ENCODE assay signal across 8 cellular contexts in genomic region chr19:55674459-55674840, GRCh38. TPM values are rescaled to one million over a fixed set of nuclear protein-coding genes. Genes with fewer than 3 reads are reported as not detected.
DNase-seq lines count a peak whose midpoint lies in the region; ATAC-seq, FAIRE-seq and TF ChIP-seq lines count a peak whose summit lies in the region.

No MANE protein-coding gene starts in this region.

- peak overlapping the region; percentile 70 for H3K27ac Mint-ChIP-seq in osteocyte (ENCODE audit: unreplicated experiment)

- no peaks in the 10 kb centered on the region for H3K27me3 ChIP-seq in DOHH2 (ENCODE audit: control insufficient read depth, low read length)
- no peaks in the 10 kb centered on the region for H3K27me3 ChIP-seq in Peyer's patch
- no peaks in the 10 kb centered on the region for H3K27me3 ChIP-seq in endothelial cell of umbilical vein (ENCODE audit: control insufficient read depth in 2 of 2, insufficient read depth in 2 of 2, low read length in 2 of 2)

- H3K4me1 ChIP-seq in DOHH2 (ENCODE audit: control insufficient read depth, low read length) (peaks cover 66% of the 10 kb centered on the region), Peyer's patch (peaks cover 4 to 54% (median 22%) of the 10 kb centered on the region in 4 donors), endothelial cell of umbilical vein (ENCODE audit: control insufficient read depth, extremely low read depth, insufficient read depth, low read length) (peaks cover 38% of the 10 kb centered on the region)

- no peaks in the 10 kb centered on the region for H3K9me1 ChIP-seq in endothelial cell of umbilical vein (replicated peaks; ENCODE audit: control insufficient read depth, extremely low read depth, insufficient read depth, low read length)

- TF ChIP-seq POLR2A in Peyer's patch (IDR thresholded peaks at IDR 0.05): no peak
- no peak for TF ChIP-seq POLR2A in endothelial cell of umbilical vein (IDR thresholded peaks at IDR 0.05; ENCODE audit: low read depth, low read length)

- ATAC-seq in HG03025 (IDR thresholded peaks at IDR 0.05; ENCODE audit: low FRiP score, unreplicated experiment): no peak

- no peak for DNase-seq in Peyer's patch
- DNase-seq in endothelial cell of umbilical vein (ENCODE audit: low read depth, low spot score): no peak
- no peak for DNase-seq in osteocyte (ENCODE audit: extremely low spot score, unreplicated experiment)
- no peak for DNase-seq in H4 (ENCODE audit: low spot score)
- no peak for DNase-seq in mucosa of gallbladder (ENCODE audit: low spot score)
- no peak for DNase-seq in NCI-H128 (lab: John Stamatoyannopoulos, UW; ENCODE audit: unreplicated experiment)

- H3K4me2 ChIP-seq in DOHH2 (ENCODE audit: low read length) (peak overlapping the region; percentile 92), endothelial cell of umbilical vein (ENCODE audit: insufficient read depth, low read length) (peak overlapping the region; percentile 10)

- H3K9ac ChIP-seq in endothelial cell of umbilical vein (replicated peaks; ENCODE audit: extremely low read depth, insufficient read depth, low read length): no peak overlapping the region

- no TSS peak for BruUV-seq in endothelial cell of umbilical vein (replicated peaks; lab: Mats Ljungman, UMichigan)

- CTCF ChIA-PET in endothelial cell of umbilical vein (lab: Charles Lee): no interaction called here

- H3K79me2 ChIP-seq in DOHH2 (ENCODE audit: control insufficient read depth, low read length) (peaks cover 93% of the 10 kb centered on the region), endothelial cell of umbilical vein (ENCODE audit: control insufficient read depth, insufficient read depth, low read length) (peaks cover 79% of the 10 kb centered on the region)

- dilution Hi-C loops in endothelial cell of umbilical vein (cut with MboI; ENCODE audit: extremely low pct_ligation_motif_present, low sequenced_read_pairs): no loop called here

- FAIRE-seq in endothelial cell of umbilical vein (lab: Jason Lieb, UNC): no peak

- H3K9me2 ChIP-seq in DOHH2 (replicated peaks; ENCODE audit: control insufficient read depth, low read length): no peaks in the 10 kb centered on the region

- H3K4me3 Mint-ChIP-seq in osteocyte (ENCODE audit: unreplicated experiment): peak overlapping the region; percentile 97

- intact Hi-C loops in endothelial cell of umbilical vein (cut with micrococcal nuclease): no loop called here

- TF ChIP-seq CTCF in DOHH2 (IDR thresholded peaks at IDR 0.05; ENCODE audit: low read depth, low read length, poor library complexity, severe bottlenecking) (no peak), Peyer's patch (IDR thresholded peaks at IDR 0.05) (no peak), endothelial cell of umbilical vein (IDR thresholded peaks at IDR 0.05; ENCODE audit: extremely low read depth in 1 of 2, insufficient read depth in 1 of 2, low read depth in 1 of 2, low read length in 2 of 2) (no peak), osteocyte (IDR thresholded peaks at IDR 0.05) (no peak)

- H3F3A ChIP-seq in DOHH2 (ENCODE audit: control insufficient read depth, insufficient read depth): peaks cover 46% of the 10 kb centered on the region

- peaks cover 14% of the 10 kb centered on the region for H3K36me3 Mint-ChIP-seq in osteocyte (ENCODE audit: unreplicated experiment)

- H3K36me3 ChIP-seq in DOHH2 (ENCODE audit: control insufficient read depth, low read length): peaks cover 84% of the 10 kb centered on the region
- peaks cover 0 to 52% (median 0%) of the 10 kb centered on the region in 3 donors for H3K36me3 ChIP-seq in Peyer's patch
- H3K36me3 ChIP-seq in endothelial cell of umbilical vein (ENCODE audit: control insufficient read depth in 2 of 2, extremely low read depth in 1 of 2, insufficient read depth in 2 of 2, low read length in 2 of 2): peaks cover 20 to 25% of the 10 kb centered on the region in 2 experiments

- H4K20me1 ChIP-seq in DOHH2 (ENCODE audit: control insufficient read depth, insufficient read depth, low read depth, low read length) (peaks cover 16% of the 10 kb centered on the region), endothelial cell of umbilical vein (replicated peaks; ENCODE audit: control insufficient read depth, extremely low read depth, insufficient read depth, low read length) (peaks cover 5% of the 10 kb centered on the region)

- no peaks in the 10 kb centered on the region for H3K27me3 Mint-ChIP-seq in osteocyte (ENCODE audit: unreplicated experiment)

- H3K27ac ChIP-seq in DOHH2 (ENCODE audit: low read depth, low read length): peak overlapping the region; percentile 47
- H3K27ac ChIP-seq in Peyer's patch: peak overlapping the region; percentile 93 to 97 (median 94)
- peak overlapping the region; percentile 52 for H3K27ac ChIP-seq in endothelial cell of umbilical vein (ENCODE audit: insufficient read depth, low read depth, low read length)

- H3K4me3 ChIP-seq in DOHH2 (ENCODE audit: low read length) (peak overlapping the region; percentile 90), Peyer's patch (peak overlapping the region; percentile 74 to 94 (median 86)), endothelial cell of umbilical vein (replicated peaks in 1 of 3; ENCODE audit: insufficient read depth in 1 of 3, low read depth in 1 of 3, low read length in 3 of 3) (peak overlapping the region in 1 of 3 experiments; percentile 65)

- peaks cover 44% of the 10 kb centered on the region for H3K4me1 Mint-ChIP-seq in osteocyte (ENCODE audit: unreplicated experiment)

- H3K9me3 Mint-ChIP-seq in osteocyte (ENCODE audit: unreplicated experiment): no peaks in the 10 kb centered on the region

- no peaks in the 10 kb centered on the region for H3K9me3 ChIP-seq in DOHH2 (ENCODE audit: control insufficient read depth, insufficient read depth, low read length)
- no peaks in the 10 kb centered on the region for H3K9me3 ChIP-seq in Peyer's patch
- H3K9me3 ChIP-seq in endothelial cell of umbilical vein (replicated peaks; ENCODE audit: control insufficient read depth, insufficient read depth, low read length): no peaks in the 10 kb centered on the region

- POLR2A ChIA-PET in endothelial cell of umbilical vein (lab: Charles Lee): no interaction called here

- H2AFZ ChIP-seq in endothelial cell of umbilical vein (ENCODE audit: low read depth, low read length): no peak overlapping the region

RNA-seq across cellular contexts. Expression of gene EPN1, which starts 0.6 kb away (rescaled TPM):
- total RNA-seq in Peyer's patch (100 to 1,000 TPM; 120 to 241 (median 163) TPM), endothelial cell of umbilical vein (133 and 138 TPM in 2 replicates), osteocyte (142 and 148 TPM in 2 replicates), mucosa of gallbladder (172 TPM)
- 76.9 and 87.2 TPM in 2 replicates for polyA plus RNA-seq in endothelial cell of umbilical vein
- 52.2 and 91.9 TPM in 2 replicates for polyA plus RNA-seq in endothelial cell of umbilical vein (2011; cell fraction: cytosol; rRNA removed)
- 37.8 and 43.7 TPM in 2 replicates for polyA plus RNA-seq in endothelial cell of umbilical vein (2011; cell fraction: nucleus; rRNA removed)
- polyA plus RNA-seq in endothelial cell of umbilical vein (2012): 70.3 and 107 TPM in 2 replicates
- polyA minus RNA-seq in endothelial cell of umbilical vein: 47.2 and 66.9 TPM in 2 replicates
- polyA minus RNA-seq in endothelial cell of umbilical vein (2011; cell fraction: cytosol; rRNA and poly(A)+ RNA removed): 90.8 TPM
- polyA minus RNA-seq in endothelial cell of umbilical vein (2011; cell fraction: nucleus; rRNA and poly(A)+ RNA removed): 11.7 and 23.9 TPM in 2 replicates
- total RNA-seq in H4 (2014; rRNA removed; shearing (Covaris generic)): 43.6 and 59.6 TPM in 2 replicates

RNA-seq across cellular contexts. Expression of gene U2AF2, which starts 19.6 kb away (rescaled TPM):
- 100 to 1,000 TPM; 132 to 292 (median 159) TPM for total RNA-seq in Peyer's patch
- total RNA-seq in endothelial cell of umbilical vein: 246 and 259 TPM in 2 replicates
- polyA plus RNA-seq in endothelial cell of umbilical vein: 173 and 183 TPM in 2 replicates
- polyA plus RNA-seq in endothelial cell of umbilical vein (2011; cell fraction: cytosol; rRNA removed): 207 and 211 TPM in 2 replicates
- polyA plus RNA-seq in endothelial cell of umbilical vein (2011; cell fraction: nucleus; rRNA removed): 352 and 403 TPM in 2 replicates
- 162 and 163 TPM in 2 replicates for polyA plus RNA-seq in endothelial cell of umbilical vein (2012)
- polyA minus RNA-seq in endothelial cell of umbilical vein: 106 and 117 TPM in 2 replicates
- polyA minus RNA-seq in endothelial cell of umbilical vein (2011; cell fraction: cytosol; rRNA and poly(A)+ RNA removed): 100.0 TPM
- 83.5 and 131 TPM in 2 replicates for polyA minus RNA-seq in endothelial cell of umbilical vein (2011; cell fraction: nucleus; rRNA and poly(A)+ RNA removed)
- total RNA-seq in osteocyte: 174 and 189 TPM in 2 replicates
- total RNA-seq in H4 (2014; rRNA removed; shearing (Covaris generic)): 95.5 and 121 TPM in 2 replicates
- total RNA-seq in mucosa of gallbladder: 202 TPM

RNA-seq across cellular contexts. Expression of gene CCDC106, which starts 26.4 kb away (rescaled TPM):
- total RNA-seq in Peyer's patch: 10 to 100 TPM in 3 of 4 donors, 1 to 10 TPM in 1; 8.1 to 17.4 (median 14.0) TPM
- 11.8 and 13.2 TPM in 2 replicates for total RNA-seq in endothelial cell of umbilical vein
- 12.0 and 17.8 TPM in 2 replicates for polyA plus RNA-seq in endothelial cell of umbilical vein
- 6.7 and 12.5 TPM in 2 replicates for polyA plus RNA-seq in endothelial cell of umbilical vein (2011; cell fraction: cytosol; rRNA removed)
- polyA plus RNA-seq in endothelial cell of umbilical vein (2011; cell fraction: nucleus; rRNA removed): 11.5 and 13.9 TPM in 2 replicates
- 7.3 and 12.6 TPM in 2 replicates for polyA plus RNA-seq in endothelial cell of umbilical vein (2012)
- polyA minus RNA-seq in endothelial cell of umbilical vein: 2.5 and 2.6 TPM in 2 replicates
- 3.7 TPM for polyA minus RNA-seq in endothelial cell of umbilical vein (2011; cell fraction: cytosol; rRNA and poly(A)+ RNA removed)
- 1.5 and 2.7 TPM in 2 replicates for polyA minus RNA-seq in endothelial cell of umbilical vein (2011; cell fraction: nucleus; rRNA and poly(A)+ RNA removed)
- total RNA-seq in osteocyte: 25.9 and 28.1 TPM in 2 replicates
- total RNA-seq in H4 (2014; rRNA removed; shearing (Covaris generic)): 0.45 and 2.4 TPM in 2 replicates
- total RNA-seq in mucosa of gallbladder: 18.4 TPM

RNA-seq across cellular contexts. Expression of gene ZNF581, which starts 31.0 kb away (rescaled TPM):
- total RNA-seq in Peyer's patch: 10 to 100 TPM in 3 of 4 donors, 1 to 10 TPM in 1; 7.7 to 28.9 (median 14.1) TPM
- 27.8 and 31.4 TPM in 2 replicates for total RNA-seq in endothelial cell of umbilical vein
- polyA plus RNA-seq in endothelial cell of umbilical vein: 32.3 and 37.0 TPM in 2 replicates
- polyA plus RNA-seq in endothelial cell of umbilical vein (2011; cell fraction: cytosol; rRNA removed): 24.2 and 31.0 TPM in 2 replicates
- 9.1 and 13.7 TPM in 2 replicates for polyA plus RNA-seq in endothelial cell of umbilical vein (2011; cell fraction: nucleus; rRNA removed)
- 25.4 and 37.5 TPM in 2 replicates for polyA plus RNA-seq in endothelial cell of umbilical vein (2012)
- 17.1 and 24.4 TPM in 2 replicates for polyA minus RNA-seq in endothelial cell of umbilical vein
- 13.7 TPM for polyA minus RNA-seq in endothelial cell of umbilical vein (2011; cell fraction: cytosol; rRNA and poly(A)+ RNA removed)
- 2.8 and 4.9 TPM in 2 replicates for polyA minus RNA-seq in endothelial cell of umbilical vein (2011; cell fraction: nucleus; rRNA and poly(A)+ RNA removed)
- total RNA-seq in osteocyte: 29.6 and 33.8 TPM in 2 replicates
- total RNA-seq in H4 (2014; rRNA removed; shearing (Covaris generic)): 28.9 and 29.5 TPM in 2 replicates
- 22.2 TPM for total RNA-seq in mucosa of gallbladder

RNA-seq across cellular contexts. Expression of gene ZNF580, which starts 33.6 kb away (rescaled TPM):
- total RNA-seq in Peyer's patch (10 to 100 TPM; 12.3 to 38.4 (median 25.2) TPM), endothelial cell of umbilical vein (32.5 and 41.1 TPM in 2 replicates), osteocyte (62.3 and 79.8 TPM in 2 replicates), mucosa of gallbladder (47.3 TPM)
- 13.7 and 16.9 TPM in 2 replicates for polyA plus RNA-seq in endothelial cell of umbilical vein
- 11.2 and 16.6 TPM in 2 replicates for polyA plus RNA-seq in endothelial cell of umbilical vein (2011; cell fraction: cytosol; rRNA removed)
- 22.6 and 26.6 TPM in 2 replicates for polyA plus RNA-seq in endothelial cell of umbilical vein (2011; cell fraction: nucleus; rRNA removed)
- polyA plus RNA-seq in endothelial cell of umbilical vein (2012): 25.0 and 30.3 TPM in 2 replicates
- polyA minus RNA-seq in endothelial cell of umbilical vein: 7.4 and 10.2 TPM in 2 replicates
- polyA minus RNA-seq in endothelial cell of umbilical vein (2011; cell fraction: cytosol; rRNA and poly(A)+ RNA removed): 12.2 TPM
- 4.6 and 8.8 TPM in 2 replicates for polyA minus RNA-seq in endothelial cell of umbilical vein (2011; cell fraction: nucleus; rRNA and poly(A)+ RNA removed)
- 9.6 and 19.2 TPM in 2 replicates for total RNA-seq in H4 (2014; rRNA removed; shearing (Covaris generic))
